In genomic region chr9:80496901-80497565, GRCh38 we compare ENCODE assay signal across 23 cellular contexts.
DNase-seq lines count a peak whose midpoint lies in the region; ATAC-seq and TF ChIP-seq lines count a peak whose summit lies in the region.
"Had no signal": no experiment of that assay in that cellular context is flagged by ENCODE, and none has a peak within 500 bp of the region (broad histone marks: within the 10 kb centered on the region; RNA-seq: fewer than 3 reads in every experiment).

No MANE protein-coding gene starts in this region.

- H3K27ac Mint-ChIP-seq in progenitor cell of endocrine pancreas = peak overlapping the region; percentile 96
- no peak overlapping the region for H3K27ac Mint-ChIP-seq in naive thymus-derived CD4-positive, alpha-beta T cell
- H3K27ac Mint-ChIP-seq: CD4-positive, alpha-beta T cell had no signal

- DNase-seq in HEK293T (ENCODE audit: extremely low spot score) (no peak), NCI-H2227 treated with DMSO at 0.1 percent for 48 hours (lab: John Stamatoyannopoulos, UW) (peak; percentile 25), body of pancreas (peak in 1 of 4 donors; percentile 5), progenitor cell of endocrine pancreas (ENCODE audit: low spot score, unreplicated experiment) (no peak)
- no peak for DNase-seq in naive thymus-derived CD4-positive, alpha-beta T cell
- DNase-seq: AML-193; CD4-positive, alpha-beta T cell; MV-4-11; NCI-H1105; NCI-H146; NCI-H1930; NCI-H2107; NCI-H226; NCI-H510A; SHP77 had no signal

- no peaks in the 10 kb centered on the region for H3K9me3 ChIP-seq in body of pancreas
- H3K9me3 ChIP-seq in naive thymus-derived CD4-positive, alpha-beta T cell (ENCODE audit: control insufficient read depth in 2 of 3, low read length in 3 of 3) = no peaks in the 10 kb centered on the region
- H3K9me3 ChIP-seq: A549; BLaER1 treated with 17β-estradiol and CSF1 and Interleukin-3, amounts not matched to agents 10 nM and 100 nM had no signal

- ATAC-seq in body of pancreas (peak; percentile 76), HG02840 (IDR thresholded peaks at IDR 0.05; ENCODE audit: low FRiP score, unreplicated experiment) (no peak), HG02981 (IDR thresholded peaks at IDR 0.05; ENCODE audit: unreplicated experiment) (no peak)
- no peak for ATAC-seq in naive thymus-derived CD4-positive, alpha-beta T cell
- ATAC-seq: A549, K562, Panc1 had no signal

- H3K27ac ChIP-seq in body of pancreas = peak overlapping the region in 2 of 4 donors; percentile 49 to 51
- H3K27ac ChIP-seq in naive thymus-derived CD4-positive, alpha-beta T cell (ENCODE audit: low read depth, low read length) = no peak overlapping the region
- H3K27ac ChIP-seq: A549; BLaER1 treated with 17β-estradiol and CSF1 and Interleukin-3, amounts not matched to agents 10 nM and 100 nM; RWPE1; SK-N-MC had no signal

- peaks cover 3% of the 10 kb centered on the region for H3K9me3 Mint-ChIP-seq in progenitor cell of endocrine pancreas (ENCODE audit: low read depth)
- H3K9me3 Mint-ChIP-seq in naive thymus-derived CD4-positive, alpha-beta T cell = peaks cover 0 to 23% (median 5%) of the 10 kb centered on the region in 11 donors

- peaks cover 40% of the 10 kb centered on the region for H3K4me1 Mint-ChIP-seq in progenitor cell of endocrine pancreas (ENCODE audit: low read depth)
- H3K4me1 Mint-ChIP-seq in naive thymus-derived CD4-positive, alpha-beta T cell = no peaks in the 10 kb centered on the region

- H3K4me1 ChIP-seq in body of pancreas = no peaks in the 10 kb centered on the region
- no peaks in the 10 kb centered on the region for H3K4me1 ChIP-seq in naive thymus-derived CD4-positive, alpha-beta T cell (ENCODE audit: control insufficient read depth in 2 of 2, insufficient read depth in 2 of 2, low read length in 2 of 2)
- H3K4me1 ChIP-seq: A549 had no signal

- CTCF ChIA-PET in HEK293T (lab: Yijun Ruan, JAX) = no interaction called here
- CTCF ChIA-PET in naive thymus-derived CD4-positive, alpha-beta T cell (lab: Charles Lee) = no interaction called here

- no peak for TF ChIP-seq POLR2A in body of pancreas (IDR thresholded peaks at IDR 0.05)

- no peak overlapping the region for H3K4me3 ChIP-seq in body of pancreas
- H3K4me3 ChIP-seq in naive thymus-derived CD4-positive, alpha-beta T cell (ENCODE audit: low read length) = no peak overlapping the region
- H3K4me3 ChIP-seq: A549; BLaER1 treated with 17β-estradiol and CSF1 and Interleukin-3, amounts not matched to agents 10 nM and 100 nM; K562; SK-N-MC had no signal

- intact Hi-C loops in body of pancreas (cut with DNase I) = no loop called here
- intact Hi-C loops in naive thymus-derived CD4-positive, alpha-beta T cell (cut with micrococcal nuclease) = no loop called here

- H3K27me3 Mint-ChIP-seq in progenitor cell of endocrine pancreas = no peaks in the 10 kb centered on the region
- no peaks in the 10 kb centered on the region for H3K27me3 Mint-ChIP-seq in naive thymus-derived CD4-positive, alpha-beta T cell
- H3K27me3 Mint-ChIP-seq: CD4-positive, alpha-beta T cell had no signal

- no peaks in the 10 kb centered on the region for H3K36me3 ChIP-seq in body of pancreas (replicated peaks in 1 of 2; ENCODE audit: insufficient read depth in 1 of 2, low read depth in 2 of 2)
- no peaks in the 10 kb centered on the region for H3K36me3 ChIP-seq in naive thymus-derived CD4-positive, alpha-beta T cell (ENCODE audit: control insufficient read depth in 2 of 3, insufficient read depth in 3 of 3, low read length in 3 of 3)
- H3K36me3 ChIP-seq: BLaER1 treated with 17β-estradiol and CSF1 and Interleukin-3, amounts not matched to agents 10 nM and 100 nM had no signal

- POLR2A ChIA-PET in HEK293T (lab: Yijun Ruan, JAX) = no interaction called here
- POLR2A ChIA-PET in naive thymus-derived CD4-positive, alpha-beta T cell (lab: Charles Lee) = no interaction called here

- H3K4me3 Mint-ChIP-seq in progenitor cell of endocrine pancreas (ENCODE audit: low read depth) = peak overlapping the region; percentile 19
- no peak overlapping the region for H3K4me3 Mint-ChIP-seq in naive thymus-derived CD4-positive, alpha-beta T cell
- H3K4me3 Mint-ChIP-seq: CD4-positive, alpha-beta T cell had no signal

- 19 to 21% methylated on average over 12 of the region's 12 CpGs for WGBS in body of pancreas, 2 donors

- no peaks in the 10 kb centered on the region for H3K27me3 ChIP-seq in body of pancreas
- no peaks in the 10 kb centered on the region for H3K27me3 ChIP-seq in naive thymus-derived CD4-positive, alpha-beta T cell (ENCODE audit: control insufficient read depth in 2 of 2, insufficient read depth in 2 of 2, low read length in 2 of 2)
- H3K27me3 ChIP-seq: BLaER1 treated with 17β-estradiol and CSF1 and Interleukin-3, amounts not matched to agents 10 nM and 100 nM had no signal

- TF ChIP-seq CTCF in body of pancreas (IDR thresholded peaks at IDR 0.05) (no peak), progenitor cell of endocrine pancreas (IDR thresholded peaks at IDR 0.05; ENCODE audit: unreplicated experiment) (no peak)

- no peaks in the 10 kb centered on the region for H3K36me3 Mint-ChIP-seq in progenitor cell of endocrine pancreas (ENCODE audit: insufficient read depth)
- peaks cover 0 to 6% (median 0%) of the 10 kb centered on the region in 5 donors for H3K36me3 Mint-ChIP-seq in naive thymus-derived CD4-positive, alpha-beta T cell

TF ChIP-seq in HEK293T, 16 proteins besides CTCF, POLR2A, EP300 and RAD21:
- peak; percentile 86 for TF ChIP-seq PKNOX1 (IDR thresholded peaks at IDR 0.05)
- no peak for TF ChIP-seq NFRKB (IDR thresholded peaks at IDR 0.05)
